ENCODE assay signal across 9 cellular contexts in genomic region chr6:105900120-105900937, GRCh38.
DNase-seq lines count a peak whose midpoint lies in the region; ATAC-seq and TF ChIP-seq lines count a peak whose summit lies in the region.
"Had no signal": no experiment of that assay in that cellular context is flagged by ENCODE, and none has a peak within 500 bp of the region (broad histone marks: within the 10 kb centered on the region; RNA-seq: fewer than 3 reads in every experiment).

No MANE protein-coding gene starts in this region.

- H3K4me1 Mint-ChIP-seq in natural killer cell = peaks cover 10% of the 10 kb centered on the region in 2 donors
- no peaks in the 10 kb centered on the region for H3K4me1 Mint-ChIP-seq in Caco-2 (ENCODE audit: low read depth, unreplicated experiment)
- peaks cover 8% of the 10 kb centered on the region for H3K4me1 Mint-ChIP-seq in type B pancreatic cell (ENCODE audit: unreplicated experiment)

- H3K9me3 Mint-ChIP-seq in natural killer cell (no peaks in the 10 kb centered on the region), Caco-2 (ENCODE audit: unreplicated experiment) (peaks cover 10% of the 10 kb centered on the region), type B pancreatic cell (no peaks in the 10 kb centered on the region)

- no peaks in the 10 kb centered on the region for H3K36me3 ChIP-seq in OCI-LY3 (replicated peaks; ENCODE audit: low read depth, low read length)
- H3K36me3 ChIP-seq in Caco-2 (ENCODE audit: control insufficient read depth, insufficient read depth, low read length) = no peaks in the 10 kb centered on the region

- POLR2A ChIA-PET in Caco-2 (lab: Charles Lee) = interaction anchor here (0.6 kb wide), 1 partner anchor 691 kb away, joined by 3 read pairs; no protein-coding TSS in a partner anchor

- H3K9ac ChIP-seq in OCI-LY3 (ENCODE audit: low read length) = peak overlapping the region; percentile 52

- DNase-seq in ELR (ENCODE audit: low read depth) (peak; percentile 58), cardiac fibroblast (ENCODE audit: low read depth in 2 of 2) (peak; percentile 17 to 72), natural killer cell (no peak), NCI-H1048 (lab: John Stamatoyannopoulos, UW) (no peak), Caco-2 (no peak), NCI-H526 (lab: John Stamatoyannopoulos, UW) (no peak), type B pancreatic cell (ENCODE audit: extremely low spot score, unreplicated experiment) (no peak)
- DNase-seq: endodermal cell had no signal

- intact Hi-C loops in natural killer cell (cut with micrococcal nuclease) = no loop called here
- intact Hi-C loops in Caco-2 (cut with micrococcal nuclease; ENCODE audit: unreplicated experiment) = no loop called here

- H2AFZ ChIP-seq in OCI-LY3 (ENCODE audit: low read depth, low read length) = peak overlapping the region; percentile 91

- H3K4me3 ChIP-seq in OCI-LY3 (ENCODE audit: low read length) = peak overlapping the region; percentile 70
- no peak overlapping the region for H3K4me3 ChIP-seq in cardiac fibroblast (replicated peaks in 1 of 2; ENCODE audit: low read depth in 2 of 2, low read length in 2 of 2)
- no peak overlapping the region for H3K4me3 ChIP-seq in Caco-2 (ENCODE audit: low read depth, low read length)

- H3K9me3 ChIP-seq in OCI-LY3 (ENCODE audit: insufficient read depth, low read length) (no peaks in the 10 kb centered on the region), Caco-2 (no peaks in the 10 kb centered on the region)

- H3K36me3 Mint-ChIP-seq in natural killer cell (no peaks in the 10 kb centered on the region), Caco-2 (ENCODE audit: insufficient read depth, unreplicated experiment) (no peaks in the 10 kb centered on the region), type B pancreatic cell (no peaks in the 10 kb centered on the region)

- peak in 1 of 3 donors; percentile 40 for ATAC-seq in natural killer cell

- peaks cover 0 to 8% of the 10 kb centered on the region in 2 donors for H3K27me3 Mint-ChIP-seq in natural killer cell (ENCODE audit: low read depth in 2 of 2)
- H3K27me3 Mint-ChIP-seq in Caco-2 (ENCODE audit: insufficient read depth, unreplicated experiment) = no peaks in the 10 kb centered on the region
- peaks cover 4% of the 10 kb centered on the region for H3K27me3 Mint-ChIP-seq in type B pancreatic cell

- H3K27ac ChIP-seq in OCI-LY3 (ENCODE audit: low read length) = peak overlapping the region; percentile 27

- H3K4me3 Mint-ChIP-seq in natural killer cell (peak overlapping the region; percentile 18), Caco-2 (ENCODE audit: unreplicated experiment) (no peak overlapping the region), type B pancreatic cell (no peak overlapping the region)
- H3K4me3 Mint-ChIP-seq: endodermal cell had no signal

- no peak overlapping the region for H3K27ac Mint-ChIP-seq in natural killer cell
- H3K27ac Mint-ChIP-seq in Caco-2 (ENCODE audit: unreplicated experiment) = no peak overlapping the region
- H3K27ac Mint-ChIP-seq in type B pancreatic cell = no peak overlapping the region
- H3K27ac Mint-ChIP-seq: endodermal cell had no signal

- peak overlapping the region; percentile 95 for H3K4me2 ChIP-seq in OCI-LY3 (ENCODE audit: low read length)

- H3K27me3 ChIP-seq in OCI-LY3 (ENCODE audit: low read depth, low read length) = no peaks in the 10 kb centered on the region
- H3K27me3 ChIP-seq in Caco-2 (replicated peaks; ENCODE audit: control insufficient read depth, insufficient read depth, low read length) = no peaks in the 10 kb centered on the region

- H3K4me1 ChIP-seq in OCI-LY3 (ENCODE audit: low read length) (peaks cover 62% of the 10 kb centered on the region), Caco-2 (peaks cover 25% of the 10 kb centered on the region)

- H4K20me1 ChIP-seq in OCI-LY3 (ENCODE audit: insufficient read depth, low read length) = no peaks in the 10 kb centered on the region

- H3K79me2 ChIP-seq in OCI-LY3 (ENCODE audit: low read length) = no peaks in the 10 kb centered on the region

- no peak for TF ChIP-seq CTCF in OCI-LY3 (IDR thresholded peaks at IDR 0.05; ENCODE audit: low read depth, low read length)
- no peak for TF ChIP-seq CTCF in cardiac fibroblast (IDR thresholded peaks at IDR 0.05; ENCODE audit: low read depth, low read length)
- TF ChIP-seq CTCF in natural killer cell (IDR thresholded peaks at IDR 0.05) = no peak
- no peak for TF ChIP-seq CTCF in Caco-2 (IDR thresholded peaks at IDR 0.05; ENCODE audit: insufficient read depth in 1 of 2, low read depth in 1 of 2, low read length in 1 of 2, severe bottlenecking in 1 of 2, unreplicated experiment in 1 of 2)
- no peak for TF ChIP-seq CTCF in type B pancreatic cell (conservative IDR thresholded peaks at IDR 0.05)

- CTCF ChIA-PET in Caco-2 (lab: Charles Lee) = no interaction called here

- no TSS peak for BruUV-seq in Caco-2 (replicated peaks; lab: Mats Ljungman, UMichigan)

Comparison
In these comparisons a context has a peak if more than half of its experiments do, and no peak if none do; other contexts are left out.
1. DNase-seq: peak in ELR (single experiment) and cardiac fibroblast (2 of 2); none in natural killer cell (single experiment), NCI-H1048 (single experiment), Caco-2 (0 of 2), NCI-H526 (0 of 2) and type B pancreatic cell (single experiment).